In genomic region chr2:177694348-177694747, GRCh38 we compare ENCODE assay signal across 1 cellular context.
A peak's percentile ranks its signal among the peaks of the same experiment; 100 is the strongest.
TF ChIP-seq lines count a peak whose summit lies in the region.

No MANE protein-coding gene starts in this region.

TF ChIP-seq in K562, 482 proteins besides CTCF, POLR2A, EP300 and RAD21 (continued from another document and continues in another):
- TF ChIP-seq DDX20 (tag; IDR thresholded peaks at IDR 0.05; ENCODE audit: low read depth): no peak
- TF ChIP-seq, protein P1, sequence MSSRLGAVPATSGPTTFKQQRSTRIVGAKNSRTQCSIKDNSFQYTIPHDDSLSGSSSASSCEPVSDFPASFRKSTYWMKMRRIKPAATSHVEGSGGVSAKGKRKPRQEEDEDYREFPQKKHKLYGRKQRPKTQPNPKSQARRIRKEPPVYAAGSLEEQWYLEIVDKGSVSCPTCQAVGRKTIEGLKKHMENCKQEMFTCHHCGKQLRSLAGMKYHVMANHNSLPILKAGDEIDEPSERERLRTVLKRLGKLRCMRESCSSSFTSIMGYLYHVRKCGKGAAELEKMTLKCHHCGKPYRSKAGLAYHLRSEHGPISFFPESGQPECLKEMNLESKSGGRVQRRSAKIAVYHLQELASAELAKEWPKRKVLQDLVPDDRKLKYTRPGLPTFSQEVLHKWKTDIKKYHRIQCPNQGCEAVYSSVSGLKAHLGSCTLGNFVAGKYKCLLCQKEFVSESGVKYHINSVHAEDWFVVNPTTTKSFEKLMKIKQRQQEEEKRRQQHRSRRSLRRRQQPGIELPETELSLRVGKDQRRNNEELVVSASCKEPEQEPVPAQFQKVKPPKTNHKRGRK (tag; IDR thresholded peaks at IDR 0.05): no peak
- TF ChIP-seq E2F3 (CRISPR knock-in tag; IDR thresholded peaks at IDR 0.05): no peak
- TF ChIP-seq CBX1 (IDR thresholded peaks at IDR 0.05; ENCODE audit: low read depth): no peak
- no peak for TF ChIP-seq TFE3 (CRISPR knock-in tag; IDR thresholded peaks at IDR 0.05)
- no peak for TF ChIP-seq MBD2 (IDR thresholded peaks at IDR 0.05; ENCODE audit: borderline replicate concordance, low read depth)
- peak; percentile 93 for TF ChIP-seq RBM25 (IDR thresholded peaks at IDR 0.05; ENCODE audit: low read depth, low read length, severe bottlenecking)
- TF ChIP-seq NFE2L1 (tag; IDR thresholded peaks at IDR 0.05; ENCODE audit: borderline replicate concordance, low read depth): no peak
- TF ChIP-seq RHOXF2B (CRISPR knock-in tag; conservative IDR thresholded peaks at IDR 0.05): no peak
- no peak for TF ChIP-seq ZNF263 (CRISPR knock-in tag; IDR thresholded peaks at IDR 0.05; ENCODE audit: borderline replicate concordance)
- TF ChIP-seq PKNOX1 (IDR thresholded peaks at IDR 0.05): no peak
- TF ChIP-seq, protein P2, sequence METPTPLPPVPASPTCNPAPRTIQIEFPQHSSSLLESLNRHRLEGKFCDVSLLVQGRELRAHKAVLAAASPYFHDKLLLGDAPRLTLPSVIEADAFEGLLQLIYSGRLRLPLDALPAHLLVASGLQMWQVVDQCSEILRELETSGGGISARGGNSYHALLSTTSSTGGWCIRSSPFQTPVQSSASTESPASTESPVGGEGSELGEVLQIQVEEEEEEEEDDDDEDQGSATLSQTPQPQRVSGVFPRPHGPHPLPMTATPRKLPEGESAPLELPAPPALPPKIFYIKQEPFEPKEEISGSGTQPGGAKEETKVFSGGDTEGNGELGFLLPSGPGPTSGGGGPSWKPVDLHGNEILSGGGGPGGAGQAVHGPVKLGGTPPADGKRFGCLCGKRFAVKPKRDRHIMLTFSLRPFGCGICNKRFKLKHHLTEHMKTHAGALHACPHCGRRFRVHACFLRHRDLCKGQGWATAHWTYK (CRISPR knock-in tag; IDR thresholded peaks at IDR 0.05): no peak
- no peak for TF ChIP-seq DMBX1 (CRISPR knock-in tag; IDR thresholded peaks at IDR 0.05; ENCODE audit: borderline replicate concordance)
- TF ChIP-seq HDGF (IDR thresholded peaks at IDR 0.05): no peak
- 0 out of 4 replicates have a peak, but pooled peaks of 1 of the 2 experiments have one; percentile 6 for TF ChIP-seq NONO (IDR thresholded peaks at IDR 0.05; ENCODE audit: low read depth in 2 of 2, low read length in 1 of 2)
- TF ChIP-seq YY1 (IDR thresholded peaks at IDR 0.05; ENCODE audit: borderline replicate concordance in 1 of 3, control insufficient read depth in 1 of 3, extremely low read depth in 1 of 3, insufficient read depth in 3 of 3, insufficient read length in 1 of 3, insufficient replicate concordance in 2 of 3, low read depth in 1 of 3, low read length in 2 of 3): no peak
- no peak for TF ChIP-seq RFX5 (IDR thresholded peaks at IDR 0.05; ENCODE audit: low read depth, low read length)
- TF ChIP-seq SRF (CRISPR knock-in tag; IDR thresholded peaks at IDR 0.05): no peak
- no peak for TF ChIP-seq ZNF707 (CRISPR knock-in tag; conservative IDR thresholded peaks at IDR 0.05)
- no peak for TF ChIP-seq L3MBTL2 (IDR thresholded peaks at IDR 0.05)
- TF ChIP-seq ZBTB43 (CRISPR knock-in tag; IDR thresholded peaks at IDR 0.05): no peak
- peak; percentile 71 for TF ChIP-seq ADNP (tag; IDR thresholded peaks at IDR 0.05)
- TF ChIP-seq, protein P3, sequence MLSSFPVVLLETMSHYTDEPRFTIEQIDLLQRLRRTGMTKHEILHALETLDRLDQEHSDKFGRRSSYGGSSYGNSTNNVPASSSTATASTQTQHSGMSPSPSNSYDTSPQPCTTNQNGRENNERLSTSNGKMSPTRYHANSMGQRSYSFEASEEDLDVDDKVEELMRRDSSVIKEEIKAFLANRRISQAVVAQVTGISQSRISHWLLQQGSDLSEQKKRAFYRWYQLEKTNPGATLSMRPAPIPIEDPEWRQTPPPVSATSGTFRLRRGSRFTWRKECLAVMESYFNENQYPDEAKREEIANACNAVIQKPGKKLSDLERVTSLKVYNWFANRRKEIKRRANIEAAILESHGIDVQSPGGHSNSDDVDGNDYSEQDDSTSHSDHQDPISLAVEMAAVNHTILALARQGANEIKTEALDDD (IDR thresholded peaks at IDR 0.05): no peak
- no peak for TF ChIP-seq RBM22 (IDR thresholded peaks at IDR 0.05; ENCODE audit: low read depth, low read length, poor library complexity, severe bottlenecking)
- no peak for TF ChIP-seq ZNF121 (CRISPR knock-in tag; conservative IDR thresholded peaks at IDR 0.05)
- no peak for TF ChIP-seq NR2C2 (CRISPR knock-in tag; IDR thresholded peaks at IDR 0.05)
- TF ChIP-seq NR2C2 (tag; IDR thresholded peaks at IDR 0.05): 0 out of 2 replicates have a peak, but pooled peaks have one; percentile 7
- no peak for TF ChIP-seq ZNF695 (CRISPR knock-in tag; IDR thresholded peaks at IDR 0.05)
- TF ChIP-seq, protein P4, sequence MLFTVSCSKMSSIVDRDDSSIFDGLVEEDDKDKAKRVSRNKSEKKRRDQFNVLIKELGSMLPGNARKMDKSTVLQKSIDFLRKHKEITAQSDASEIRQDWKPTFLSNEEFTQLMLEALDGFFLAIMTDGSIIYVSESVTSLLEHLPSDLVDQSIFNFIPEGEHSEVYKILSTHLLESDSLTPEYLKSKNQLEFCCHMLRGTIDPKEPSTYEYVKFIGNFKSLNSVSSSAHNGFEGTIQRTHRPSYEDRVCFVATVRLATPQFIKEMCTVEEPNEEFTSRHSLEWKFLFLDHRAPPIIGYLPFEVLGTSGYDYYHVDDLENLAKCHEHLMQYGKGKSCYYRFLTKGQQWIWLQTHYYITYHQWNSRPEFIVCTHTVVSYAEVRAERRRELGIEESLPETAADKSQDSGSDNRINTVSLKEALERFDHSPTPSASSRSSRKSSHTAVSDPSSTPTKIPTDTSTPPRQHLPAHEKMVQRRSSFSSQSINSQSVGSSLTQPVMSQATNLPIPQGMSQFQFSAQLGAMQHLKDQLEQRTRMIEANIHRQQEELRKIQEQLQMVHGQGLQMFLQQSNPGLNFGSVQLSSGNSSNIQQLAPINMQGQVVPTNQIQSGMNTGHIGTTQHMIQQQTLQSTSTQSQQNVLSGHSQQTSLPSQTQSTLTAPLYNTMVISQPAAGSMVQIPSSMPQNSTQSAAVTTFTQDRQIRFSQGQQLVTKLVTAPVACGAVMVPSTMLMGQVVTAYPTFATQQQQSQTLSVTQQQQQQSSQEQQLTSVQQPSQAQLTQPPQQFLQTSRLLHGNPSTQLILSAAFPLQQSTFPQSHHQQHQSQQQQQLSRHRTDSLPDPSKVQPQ (CRISPR knock-in tag; IDR thresholded peaks at IDR 0.05; ENCODE audit: borderline replicate concordance): no peak
- no peak for TF ChIP-seq NCOA1 (IDR thresholded peaks at IDR 0.05; ENCODE audit: low read depth)
- TF ChIP-seq, protein P5, sequence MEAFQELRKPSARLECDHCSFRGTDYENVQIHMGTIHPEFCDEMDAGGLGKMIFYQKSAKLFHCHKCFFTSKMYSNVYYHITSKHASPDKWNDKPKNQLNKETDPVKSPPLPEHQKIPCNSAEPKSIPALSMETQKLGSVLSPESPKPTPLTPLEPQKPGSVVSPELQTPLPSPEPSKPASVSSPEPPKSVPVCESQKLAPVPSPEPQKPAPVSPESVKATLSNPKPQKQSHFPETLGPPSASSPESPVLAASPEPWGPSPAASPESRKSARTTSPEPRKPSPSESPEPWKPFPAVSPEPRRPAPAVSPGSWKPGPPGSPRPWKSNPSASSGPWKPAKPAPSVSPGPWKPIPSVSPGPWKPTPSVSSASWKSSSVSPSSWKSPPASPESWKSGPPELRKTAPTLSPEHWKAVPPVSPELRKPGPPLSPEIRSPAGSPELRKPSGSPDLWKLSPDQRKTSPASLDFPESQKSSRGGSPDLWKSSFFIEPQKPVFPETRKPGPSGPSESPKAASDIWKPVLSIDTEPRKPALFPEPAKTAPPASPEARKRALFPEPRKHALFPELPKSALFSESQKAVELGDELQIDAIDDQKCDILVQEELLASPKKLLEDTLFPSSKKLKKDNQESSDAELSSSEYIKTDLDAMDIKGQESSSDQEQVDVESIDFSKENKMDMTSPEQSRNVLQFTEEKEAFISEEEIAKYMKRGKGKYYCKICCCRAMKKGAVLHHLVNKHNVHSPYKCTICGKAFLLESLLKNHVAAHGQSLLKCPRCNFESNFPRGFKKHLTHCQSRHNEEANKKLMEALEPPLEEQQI (IDR thresholded peaks at IDR 0.05): peak; percentile 2; the same call in 1 of the 2 replicates
- peak; percentile 12 for TF ChIP-seq BRD9 (IDR thresholded peaks at IDR 0.05; ENCODE audit: low read depth, partially characterized antibody)
- TF ChIP-seq CREBBP (IDR thresholded peaks at IDR 0.05; ENCODE audit: low read depth, low read length): no peak
- TF ChIP-seq MYC (IDR thresholded peaks at IDR 0.05; ENCODE audit: low read depth, low read length): no peak
- no peak for TF ChIP-seq MYC (CRISPR knock-in tag; IDR thresholded peaks at IDR 0.05; ENCODE audit: borderline replicate concordance, low read depth)
- TF ChIP-seq, protein P6, sequence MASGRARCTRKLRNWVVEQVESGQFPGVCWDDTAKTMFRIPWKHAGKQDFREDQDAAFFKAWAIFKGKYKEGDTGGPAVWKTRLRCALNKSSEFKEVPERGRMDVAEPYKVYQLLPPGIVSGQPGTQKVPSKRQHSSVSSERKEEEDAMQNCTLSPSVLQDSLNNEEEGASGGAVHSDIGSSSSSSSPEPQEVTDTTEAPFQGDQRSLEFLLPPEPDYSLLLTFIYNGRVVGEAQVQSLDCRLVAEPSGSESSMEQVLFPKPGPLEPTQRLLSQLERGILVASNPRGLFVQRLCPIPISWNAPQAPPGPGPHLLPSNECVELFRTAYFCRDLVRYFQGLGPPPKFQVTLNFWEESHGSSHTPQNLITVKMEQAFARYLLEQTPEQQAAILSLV (tag; IDR thresholded peaks at IDR 0.05): no peak
- TF ChIP-seq ETV1 (tag; conservative IDR thresholded peaks at IDR 0.05; ENCODE audit: low read depth): no peak
- no peak for TF ChIP-seq ZNF354B (CRISPR knock-in tag; IDR thresholded peaks at IDR 0.05)
